Comparison of ENCODE assay signal across 20 cellular contexts in the genomic region with DNA sequence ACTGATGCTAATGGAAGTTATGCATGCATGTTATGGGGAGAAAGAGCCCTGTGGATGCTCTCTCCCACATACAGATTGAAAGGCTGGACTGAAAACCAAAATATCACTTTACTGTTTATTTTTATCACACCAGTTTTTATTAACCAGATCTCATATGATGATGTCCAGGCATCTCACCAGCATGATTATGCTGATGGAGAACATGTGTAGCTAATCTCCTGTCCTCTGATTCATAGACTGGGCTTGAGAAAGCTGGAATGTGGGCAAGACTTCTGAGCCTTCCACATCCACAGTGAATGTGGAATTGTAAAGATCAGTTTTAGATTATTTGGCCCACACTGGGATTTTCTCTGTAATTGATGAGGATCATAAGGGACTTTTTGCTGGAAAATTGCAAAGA.
"Had no signal": no experiment of that assay in that cellular context is flagged by ENCODE, and none has a peak within 500 bp of the region (broad histone marks: within the 10 kb centered on the region; RNA-seq: fewer than 3 reads in every experiment).

No MANE protein-coding gene starts in this region.

- H3K27me3 ChIP-seq: brain microvascular endothelial cell, suprapubic skin, upper lobe of right lung had no signal

- H3K4me1 ChIP-seq: psoas muscle, suprapubic skin, upper lobe of right lung had no signal

- DNase-seq: activated CD4-positive, alpha-beta T cell treated with anti-CD3 and anti-CD28 coated beads, Interleukin-2, amount 50 U/mL, for 4 hours; activated naive CD4-positive, alpha-beta T cell treated with anti-CD3 and anti-CD28 coated beads, Interleukin-2, amount 50 U/mL, for 16 hours; activated T-cell treated with anti-CD3 and anti-CD28 coated beads, Interleukin-2, amount 50 U/mL, for 1 hour; amniotic stem cell; brain microvascular endothelial cell; cerebellar nuclear complex; dermis blood vessel endothelial cell; endodermal cell; hypothalamus; left cardiac atrium; mucosa of descending colon; psoas muscle; stimulated activated CD4-positive, alpha-beta T cell treated with anti-CD3 and anti-CD28 coated beads, Interleukin-2, amount 100 ng/mL, for 48 hours; stimulated activated naive CD4-positive, alpha-beta T cell treated with Interleukin-2 at 50 U/mL for 16 hours; upper lobe of right lung had no signal

- H3K27ac ChIP-seq: brain microvascular endothelial cell, psoas muscle, suprapubic skin, upper lobe of right lung had no signal

- H3K9me3 ChIP-seq: mucosa of descending colon, psoas muscle, suprapubic skin, upper lobe of right lung had no signal

- ATAC-seq: activated CD4-positive, CD25-positive, alpha-beta regulatory T cell treated with anti-CD3 and anti-CD28 coated beads, Interleukin-2, amount 50 U/mL, for 24 hours; esophagus mucosa; mucosa of descending colon; natural killer cell treated with Interleukin-12 subunit alpha and Interleukin-12 subunit beta and Interleukin-15 and Interleukin-18, amount 100 ng/mL, for 72 hours; psoas muscle; sciatic nerve; upper lobe of right lung had no signal

- H3K36me3 ChIP-seq: brain microvascular endothelial cell, suprapubic skin, upper lobe of right lung had no signal

- H3K4me3 ChIP-seq: mucosa of descending colon, psoas muscle, suprapubic skin, upper lobe of right lung had no signal
